33 cellular contexts compared by ENCODE assay signal in genomic region chr12:2619136-2619535, GRCh38.
"Had no signal": no experiment of that assay in that cellular context is flagged by ENCODE, and none has a peak within 500 bp of the region (broad histone marks: within the 10 kb centered on the region; RNA-seq: fewer than 3 reads in every experiment).

No MANE protein-coding gene starts in this region.

- H3K36me3 ChIP-seq: adrenal gland, esophagus squamous epithelium had no signal

- H3K27me3 ChIP-seq: adrenal gland, gastroesophageal sphincter had no signal

- ATAC-seq: activated CD4-positive, alpha-beta T cell treated with anti-CD3 and anti-CD28 coated beads for 36 hours; activated CD8-positive, alpha-beta memory T cell treated with anti-CD3 and anti-CD28 coated beads, Interleukin-2, amount 10 ng/mL, durations not matched to agents 7 days and 5 days; activated CD8-positive, alpha-beta T cell treated with anti-CD3 and anti-CD28 coated beads, Interleukin-2, amount 10 ng/mL, durations not matched to agents 7 days and 5 days; activated naive CD8-positive, alpha-beta T cell treated with anti-CD3 and anti-CD28 coated beads, Interleukin-2, amount 50 U/mL, for 24 hours; effector memory CD8-positive, alpha-beta T cell; gastroesophageal sphincter had no signal

- DNase-seq: activated CD4-positive, alpha-beta memory T cell treated with anti-CD3 and anti-CD28 coated beads for 36 hours; activated CD4-positive, alpha-beta T cell treated with anti-CD3 and anti-CD28 coated beads for 36 hours; activated CD4-positive, alpha-beta T cell treated with anti-CD3 and anti-CD28 coated beads, Interleukin-2, amount 10 ng/mL, durations not matched to agents 24 days and 14 days; activated CD4-positive, CD25-positive, alpha-beta regulatory T cell; activated CD4-positive, CD25-positive, alpha-beta regulatory T cell treated with anti-CD3 and anti-CD28 coated beads, Interleukin-2, amount 50 U/mL, for 72 hours; activated CD8-positive, alpha-beta memory T cell treated with anti-CD3 and anti-CD28 coated beads, Interleukin-2, amount 10 ng/mL, durations not matched to agents 7 days and 5 days; activated CD8-positive, alpha-beta memory T cell treated with anti-CD3 and anti-CD28 coated beads, Interleukin-2, amount 50 U/mL, for 4 hours; activated CD8-positive, alpha-beta T cell treated with anti-CD3 and anti-CD28 coated beads, Interleukin-2, amount 10 ng/mL, durations not matched to agents 7 days and 5 days; activated effector memory CD4-positive, alpha-beta T cell treated with anti-CD3 and anti-CD28 coated beads, Interleukin-2, amount 50 U/mL, for 16 hours; activated naive CD4-positive, alpha-beta T cell treated with anti-CD3 and anti-CD28 coated beads for 36 hours; activated naive CD8-positive, alpha-beta T cell treated with anti-CD3 and anti-CD28 coated beads for 36 hours; activated naive CD8-positive, alpha-beta T cell treated with anti-CD3 and anti-CD28 coated beads, Interleukin-2, amount 50 U/mL, for 24 hours; activated T-cell treated with anti-CD3 and anti-CD28 coated beads, Interleukin-2, amount 50 U/mL, for 1 hour; activated T-cell treated with anti-CD3 and anti-CD28 coated beads, Interleukin-2, amount 50 U/mL, for 48 hours; adrenal gland; amygdala; cortex of kidney; dermis blood vessel endothelial cell; effector CD4-positive, alpha-beta T cell; effector memory CD8-positive, alpha-beta T cell; esophagus squamous epithelium; foreskin melanocyte; T-helper 2 cell had no signal

- H3K27ac ChIP-seq: adrenal gland, epithelial cell of prostate, esophagus squamous epithelium, gastroesophageal sphincter had no signal

- H3K9me3 Mint-ChIP-seq: activated CD4-positive, alpha-beta memory T cell treated with anti-CD3 and anti-CD28 coated beads for 36 hours; activated CD4-positive, alpha-beta T cell treated with anti-CD3 and anti-CD28 coated beads, Interleukin-2, amount 10 ng/mL, durations not matched to agents 24 days and 14 days; activated naive CD4-positive, alpha-beta T cell treated with anti-CD3 and anti-CD28 coated beads for 36 hours; activated naive CD4-positive, alpha-beta T cell treated with anti-CD3 and anti-CD28 coated beads, Interleukin-2, amount 50 U/mL, for 24 hours; activated naive CD8-positive, alpha-beta T cell treated with anti-CD3 and anti-CD28 coated beads for 36 hours; activated naive CD8-positive, alpha-beta T cell treated with anti-CD3 and anti-CD28 coated beads, Interleukin-2, amount 50 U/mL, for 24 hours; activated T-helper 1 cell treated with anti-CD3 and anti-CD28 coated beads, Interleukin-12 subunit alpha, Interleukin-12 subunit beta, Interleukin-2, Interleukin-4 antibody, amounts not matched to agents 30 ng/mL and 10 ng/mL and 1 ng/mL, durations not matched to agents 14 hours and 24 hours and 36 hours; activated T-helper 2 cell treated with anti-CD3 and anti-CD28 coated beads, Interferon-gamma antibody, Interleukin-2, Interleukin-4, amounts not matched to agents 10 μg/mL and 5 μg/mL and 100 μg/mL, durations not matched to agents 14 hours and 24 hours and 36 hours; brain; central memory CD8-positive, alpha-beta T cell; effector memory CD8-positive, alpha-beta T cell had no signal

- H3K27ac Mint-ChIP-seq: activated CD4-positive, alpha-beta memory T cell treated with anti-CD3 and anti-CD28 coated beads for 36 hours; activated CD4-positive, alpha-beta T cell treated with anti-CD3 and anti-CD28 coated beads for 36 hours; activated CD4-positive, alpha-beta T cell treated with anti-CD3 and anti-CD28 coated beads, Interleukin-2, amount 10 ng/mL, durations not matched to agents 24 days and 14 days; activated CD8-positive, alpha-beta memory T cell treated with anti-CD3 and anti-CD28 coated beads, Interleukin-2, amount 10 ng/mL, durations not matched to agents 7 days and 5 days; activated CD8-positive, alpha-beta T cell treated with anti-CD3 and anti-CD28 coated beads, Interleukin-2, amount 10 ng/mL, durations not matched to agents 7 days and 5 days; activated naive CD4-positive, alpha-beta T cell treated with anti-CD3 and anti-CD28 coated beads for 36 hours; activated naive CD4-positive, alpha-beta T cell treated with anti-CD3 and anti-CD28 coated beads, Interleukin-2, amount 50 U/mL, for 24 hours; activated naive CD8-positive, alpha-beta T cell treated with anti-CD3 and anti-CD28 coated beads for 36 hours; activated naive CD8-positive, alpha-beta T cell treated with anti-CD3 and anti-CD28 coated beads, Interleukin-2, amount 50 U/mL, for 24 hours; activated T-helper 1 cell treated with anti-CD3 and anti-CD28 coated beads, Interleukin-12 subunit alpha, Interleukin-12 subunit beta, Interleukin-2, Interleukin-4 antibody, amounts not matched to agents 30 ng/mL and 10 ng/mL and 1 ng/mL, durations not matched to agents 14 hours and 24 hours and 36 hours; activated T-helper 2 cell treated with anti-CD3 and anti-CD28 coated beads, Interferon-gamma antibody, Interleukin-2, Interleukin-4, amounts not matched to agents 10 μg/mL and 5 μg/mL and 100 μg/mL, durations not matched to agents 14 hours and 24 hours and 36 hours; brain; effector memory CD8-positive, alpha-beta T cell had no signal

- H3K4me3 Mint-ChIP-seq: activated CD4-positive, alpha-beta memory T cell treated with anti-CD3 and anti-CD28 coated beads for 36 hours; activated CD4-positive, alpha-beta T cell treated with anti-CD3 and anti-CD28 coated beads for 36 hours; activated CD4-positive, alpha-beta T cell treated with anti-CD3 and anti-CD28 coated beads, Interleukin-2, amount 10 ng/mL, durations not matched to agents 24 days and 14 days; activated CD8-positive, alpha-beta memory T cell treated with anti-CD3 and anti-CD28 coated beads, Interleukin-2, amount 10 ng/mL, durations not matched to agents 7 days and 5 days; activated CD8-positive, alpha-beta T cell treated with anti-CD3 and anti-CD28 coated beads, Interleukin-2, amount 10 ng/mL, durations not matched to agents 7 days and 5 days; activated naive CD4-positive, alpha-beta T cell treated with anti-CD3 and anti-CD28 coated beads for 36 hours; activated naive CD4-positive, alpha-beta T cell treated with anti-CD3 and anti-CD28 coated beads, Interleukin-2, amount 50 U/mL, for 24 hours; activated naive CD8-positive, alpha-beta T cell treated with anti-CD3 and anti-CD28 coated beads for 36 hours; activated naive CD8-positive, alpha-beta T cell treated with anti-CD3 and anti-CD28 coated beads, Interleukin-2, amount 50 U/mL, for 24 hours; activated T-helper 1 cell treated with anti-CD3 and anti-CD28 coated beads, Interleukin-12 subunit alpha, Interleukin-12 subunit beta, Interleukin-2, Interleukin-4 antibody, amounts not matched to agents 30 ng/mL and 10 ng/mL and 1 ng/mL, durations not matched to agents 14 hours and 24 hours and 36 hours; brain; central memory CD8-positive, alpha-beta T cell; effector memory CD8-positive, alpha-beta T cell had no signal

- H3K27me3 Mint-ChIP-seq: brain had no signal

- FAIRE-seq: bronchial epithelial cell, colon, endothelial cell of umbilical vein had no signal

- H3K4me1 Mint-ChIP-seq: activated CD8-positive, alpha-beta memory T cell treated with anti-CD3 and anti-CD28 coated beads, Interleukin-2, amount 10 ng/mL, durations not matched to agents 7 days and 5 days; activated naive CD4-positive, alpha-beta T cell treated with anti-CD3 and anti-CD28 coated beads, Interleukin-2, amount 50 U/mL, for 24 hours; activated naive CD8-positive, alpha-beta T cell treated with anti-CD3 and anti-CD28 coated beads for 36 hours; central memory CD8-positive, alpha-beta T cell had no signal

- H3K4me3 ChIP-seq: adrenal gland, esophagus squamous epithelium, gastroesophageal sphincter had no signal

- H3K36me3 Mint-ChIP-seq: activated CD4-positive, alpha-beta memory T cell treated with anti-CD3 and anti-CD28 coated beads for 36 hours; activated CD8-positive, alpha-beta memory T cell treated with anti-CD3 and anti-CD28 coated beads, Interleukin-2, amount 10 ng/mL, durations not matched to agents 7 days and 5 days; activated naive CD4-positive, alpha-beta T cell treated with anti-CD3 and anti-CD28 coated beads, Interleukin-2, amount 50 U/mL, for 24 hours; activated naive CD8-positive, alpha-beta T cell treated with anti-CD3 and anti-CD28 coated beads for 36 hours had no signal

- H3K9me3 ChIP-seq: adrenal gland, esophagus squamous epithelium, gastroesophageal sphincter had no signal
